Comparison of ENCODE assay signal across 7 cellular contexts in genomic region chr1:226123591-226124471, GRCh38.
DNase-seq lines count a peak whose midpoint lies in the region; ATAC-seq lines count a peak whose summit lies in the region.

No MANE protein-coding gene starts in this region.

- no peaks in the 10 kb centered on the region for H3K9me3 ChIP-seq in trophoblast cell (ENCODE audit: insufficient read depth, low read depth, low read length)

- no peak overlapping the region for H3K4me2 ChIP-seq in trophoblast cell (ENCODE audit: low read length)

- H2BK5ac ChIP-seq in trophoblast cell (ENCODE audit: low read depth, low read length, poor library complexity), result no peak overlapping the region

- no peak overlapping the region for H3K14ac ChIP-seq in trophoblast cell (ENCODE audit: low read length)

- H2AK5ac ChIP-seq in trophoblast cell (ENCODE audit: low read length), result peak overlapping the region; percentile 52

- no peak overlapping the region for H2BK12ac ChIP-seq in trophoblast cell (ENCODE audit: low read length)

- no peak overlapping the region for H3K18ac ChIP-seq in trophoblast cell (ENCODE audit: low read length)

- no peaks in the 10 kb centered on the region for H3K36me3 ChIP-seq in trophoblast cell (ENCODE audit: control insufficient read depth in 1 of 2, insufficient read depth in 2 of 2, low read length in 2 of 2)

- H2BK120ac ChIP-seq in trophoblast cell (ENCODE audit: insufficient read depth, low read length, poor library complexity), result no peak overlapping the region

- no peak overlapping the region for H4K91ac ChIP-seq in trophoblast cell (ENCODE audit: low read depth, low read length)

- DNase-seq in EH (ENCODE audit: low read depth) (peak; percentile 44), LoVo (ENCODE audit: low spot score) (peak; percentile 62), ecto neural progenitor cell (ENCODE audit: low spot score) (peak; percentile 45), trophoblast cell (no peak), Kasumi-1 (lab: John Stamatoyannopoulos, UW) (no peak), germinal center (ENCODE audit: low spot score) (no peak)

- H3K23ac ChIP-seq in trophoblast cell (ENCODE audit: low read length), result no peak overlapping the region

- H4K8ac ChIP-seq in trophoblast cell (ENCODE audit: low read depth, low read length), result no peak overlapping the region

- no peak overlapping the region for H3K27ac ChIP-seq in trophoblast cell (ENCODE audit: low read depth, low read length)

- H3K9ac ChIP-seq in trophoblast cell (ENCODE audit: low read length), result no peak overlapping the region

- H3K4me1 ChIP-seq in trophoblast cell (ENCODE audit: control insufficient read depth in 1 of 2, insufficient read depth in 2 of 2, low read length in 2 of 2), result peaks cover 18 to 20% of the 10 kb centered on the region in 2 experiments

- no CpG with 5 or more reads among the region's 14 CpGs for WGBS in trophoblast cell (ENCODE audit: extremely low coverage, insufficient coverage, insufficient read length)

- H2AFZ ChIP-seq in trophoblast cell (ENCODE audit: insufficient read depth, low read length, poor library complexity), result no peak overlapping the region

- H3K79me1 ChIP-seq in trophoblast cell (ENCODE audit: low read length), result peaks cover 14% of the 10 kb centered on the region

- H4K12ac ChIP-seq in trophoblast cell (ENCODE audit: low read depth, low read length), result no peak overlapping the region

- no peak for ATAC-seq in GM18873 (IDR thresholded peaks at IDR 0.05; ENCODE audit: low FRiP score, unreplicated experiment)

- no peaks in the 10 kb centered on the region for H3K27me3 ChIP-seq in trophoblast cell (ENCODE audit: insufficient read depth, low read length)

- H3K4me3 ChIP-seq in trophoblast cell (ENCODE audit: low read depth, low read length), result no peak overlapping the region

- H3K4ac ChIP-seq in trophoblast cell (ENCODE audit: low read depth, low read length), result no peak overlapping the region

- H3K79me2 ChIP-seq in trophoblast cell (ENCODE audit: control insufficient read depth, insufficient read depth, low read length, poor library complexity), result peaks cover 6% of the 10 kb centered on the region

Comparison
In these comparisons a context has a peak if more than half of its experiments do, and no peak if none do; other contexts are left out.
1. DNase-seq: peak in EH (single experiment), LoVo (single experiment) and ecto neural progenitor cell (single experiment); none in trophoblast cell (0 of 2), Kasumi-1 (0 of 2) and germinal center (single experiment).